Comparison of ENCODE assay signal across 20 cellular contexts in the genomic region with DNA sequence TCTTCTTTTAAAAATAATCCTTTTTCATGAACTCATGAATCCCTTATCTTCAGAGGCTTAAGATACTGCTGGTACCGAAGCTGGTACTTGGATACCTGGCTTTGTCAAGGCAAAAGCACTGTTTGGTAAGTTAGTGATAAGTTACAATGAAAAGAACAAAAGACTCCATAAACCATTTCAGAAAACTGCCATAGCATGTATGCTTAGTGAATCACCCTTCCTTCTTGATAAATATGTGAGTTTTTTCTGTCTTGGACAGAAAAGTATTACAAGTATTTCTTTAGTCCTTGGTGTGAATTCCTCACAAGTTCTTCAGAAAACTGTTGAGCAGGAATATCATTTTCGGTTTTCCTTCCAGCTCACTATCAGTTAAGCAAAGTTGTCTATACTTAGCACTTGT. TPM values are rescaled to one million over a fixed set of nuclear protein-coding genes. Genes with fewer than 3 reads are reported as not detected.
A peak's percentile ranks its signal among the peaks of the same experiment; 100 is the strongest.
DNase-seq lines count a peak whose midpoint lies in the region; ATAC-seq and TF ChIP-seq lines count a peak whose summit lies in the region.
"Had no signal": no experiment of that assay in that cellular context is flagged by ENCODE, and none has a peak within 500 bp of the region (broad histone marks: within the 10 kb centered on the region; RNA-seq: fewer than 3 reads in every experiment).

No MANE protein-coding gene starts in this region.

- DNase-seq in HCT116 (ENCODE audit: low read depth, low spot score) (no peak), astrocyte of the hippocampus (ENCODE audit: low read depth, low spot score) (peak; percentile 51), foreskin keratinocyte (peak; percentile 17 to 20), stromal cell of bone marrow (ENCODE audit: low read depth) (peak; percentile 13), NCI-H2081 treated with DMSO at 0.1 percent for 48 hours (lab: John Stamatoyannopoulos, UW) (no peak), stomach (no peak)
- DNase-seq: activated B cell treated with CpG ODN at 0.5 μM for 24 hours; activated CD8-positive, alpha-beta memory T cell treated with anti-CD3 and anti-CD28 coated beads, Interleukin-2, amount 10 ng/mL, durations not matched to agents 7 days and 5 days; CD8-positive, alpha-beta T cell; effector memory CD4-positive, alpha-beta T cell; HCEC 1CT; kidney glomerular epithelial cell; NCI-H1694 treated with DMSO at 0.1 percent for 48 hours; NCI-H524; OCI-M1; pancreas; stimulated activated naive CD4-positive, alpha-beta T cell treated with Interleukin-2 at 50 U/mL for 16 hours had no signal

- no peak for ATAC-seq in HCT116
- ATAC-seq in foreskin keratinocyte: no peak
- no peak for ATAC-seq in HG02623 (IDR thresholded peaks at IDR 0.05; ENCODE audit: unreplicated experiment)
- ATAC-seq: activated CD8-positive, alpha-beta memory T cell treated with anti-CD3 and anti-CD28 coated beads, Interleukin-2, amount 10 ng/mL, durations not matched to agents 7 days and 5 days; CD8-positive, alpha-beta T cell had no signal

- 27 to 60% (median 42%) methylated on average over 2 of the region's 2 CpGs for WGBS in stomach, 5 donors

- TF ChIP-seq CTCF in HCT116 (IDR thresholded peaks at IDR 0.05 in 2 of 3, conservative IDR thresholded peaks at IDR 0.05 in 1 of 3; ENCODE audit: borderline replicate concordance in 1 of 3, insufficient read depth in 1 of 3, low read depth in 2 of 3, low read length in 2 of 3) (no peak), foreskin keratinocyte (conservative IDR thresholded peaks at IDR 0.05) (no peak), stomach (IDR thresholded peaks at IDR 0.05) (no peak)

- no peak for TF ChIP-seq EP300 in stomach (IDR thresholded peaks at IDR 0.05)

- intact Hi-C loops in HCT116 (cut with micrococcal nuclease): no loop called here
- intact Hi-C loops in stomach (cut with DNase I; ENCODE audit: low total_unique reads): no loop called here

- H3K36me3 ChIP-seq in HCT116 (ENCODE audit: control insufficient read depth in 1 of 2, insufficient read depth in 2 of 2, low read length in 2 of 2): peaks cover 15 to 28% of the 10 kb centered on the region in 2 experiments; a peak in 3 of 4 replicates
- H3K36me3 ChIP-seq in stomach: peaks cover 0 to 27% (median 19%) of the 10 kb centered on the region in 4 donors
- H3K36me3 ChIP-seq: pancreas had no signal

- no peaks in the 10 kb centered on the region for H3K9me2 ChIP-seq in HCT116 (ENCODE audit: insufficient read depth)

- no peak for TF ChIP-seq RAD21 in HCT116 (IDR thresholded peaks at IDR 0.05; ENCODE audit: low read depth)

- H3K4me3 ChIP-seq in HCT116 (replicated peaks in 1 of 2; ENCODE audit: low read depth in 1 of 2, low read length in 2 of 2) (no peak overlapping the region), stomach (no peak overlapping the region)
- H3K4me3 ChIP-seq: pancreas, vagina had no signal

- TF ChIP-seq POLR2A in HCT116 (IDR thresholded peaks at IDR 0.05; ENCODE audit: borderline replicate concordance, extremely low read depth, insufficient read depth, insufficient read length) (no peak), stomach (IDR thresholded peaks at IDR 0.05) (no peak)

- H3K9me3 ChIP-seq in HCT116 (ENCODE audit: control insufficient read depth in 1 of 2, insufficient read depth in 1 of 2, low read depth in 1 of 2, low read length in 2 of 2) (no peaks in the 10 kb centered on the region), stomach (no peaks in the 10 kb centered on the region)
- H3K9me3 ChIP-seq: pancreas, vagina had no signal

- 0 out of 2 replicates have a peak, but pooled peaks cover 3% of the 10 kb centered on the region for H3K79me2 ChIP-seq in HCT116 (ENCODE audit: insufficient read depth, low read length)

- no peaks in the 10 kb centered on the region for H4K20me1 ChIP-seq in HCT116 (ENCODE audit: insufficient read depth)

- no peak overlapping the region for H2AFZ ChIP-seq in HCT116 (ENCODE audit: low read depth, low read length, poor library complexity, severe bottlenecking)

- H3K9ac ChIP-seq in HCT116 (ENCODE audit: low read length): no peak overlapping the region

- no peaks in the 10 kb centered on the region for H3K27me3 ChIP-seq in HCT116 (ENCODE audit: insufficient read depth, low read length)
- H3K27me3 ChIP-seq in foreskin keratinocyte: no peaks in the 10 kb centered on the region
- H3K27me3 ChIP-seq in stomach: no peaks in the 10 kb centered on the region
- H3K27me3 ChIP-seq: pancreas, vagina had no signal

- no peak overlapping the region for H3K27ac ChIP-seq in HCT116 (ENCODE audit: low read depth, low read length)
- no peak overlapping the region for H3K27ac ChIP-seq in foreskin keratinocyte
- H3K27ac ChIP-seq in stomach: peak overlapping the region in 1 of 5 donors; percentile 28
- H3K27ac ChIP-seq: HL-60, pancreas, vagina had no signal

- RAD21 ChIA-PET in HCT116 (lab: Charles Lee; ENCODE audit: low non-redundant PET in 1 of 2, low total read pairs in 2 of 2, uncharacterized antibody in 2 of 2, unreplicated experiment in 2 of 2): no interaction called here

- POLR2A ChIA-PET in HCT116 (lab: Charles Lee): no interaction called here

- no peaks in the 10 kb centered on the region for H3K4me1 ChIP-seq in HCT116 (ENCODE audit: control insufficient read depth in 1 of 2, insufficient read depth in 2 of 2, low read length in 2 of 2)
- peaks cover 14% of the 10 kb centered on the region for H3K4me1 ChIP-seq in foreskin keratinocyte
- H3K4me1 ChIP-seq in stomach: peaks cover 0 to 46% (median 23%) of the 10 kb centered on the region in 4 donors
- H3K4me1 ChIP-seq: vagina had no signal

- CTCF ChIA-PET in HCT116 (lab: Charles Lee): no interaction called here

- TSS peak; percentile 2 for BruUV-seq in HCT116 (replicated peaks; lab: Mats Ljungman, UMichigan)

- H3K4me2 ChIP-seq in HCT116 (ENCODE audit: low read length): no peak overlapping the region

TF ChIP-seq in HCT116, 20 proteins besides CTCF, POLR2A, EP300 and RAD21:
- TF ChIP-seq, protein P1, sequence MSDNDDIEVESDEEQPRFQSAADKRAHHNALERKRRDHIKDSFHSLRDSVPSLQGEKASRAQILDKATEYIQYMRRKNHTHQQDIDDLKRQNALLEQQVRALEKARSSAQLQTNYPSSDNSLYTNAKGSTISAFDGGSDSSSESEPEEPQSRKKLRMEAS (IDR thresholded peaks at IDR 0.05): no peak
- no peak for TF ChIP-seq EGR1 (IDR thresholded peaks at IDR 0.05; ENCODE audit: low read depth)
- no peak for TF ChIP-seq SRF (IDR thresholded peaks at IDR 0.05; ENCODE audit: low read depth)
- no peak for TF ChIP-seq TCF7L2 (IDR thresholded peaks at IDR 0.05; ENCODE audit: borderline replicate concordance, extremely low read depth, insufficient read depth, insufficient read length)
- TF ChIP-seq POLR2AphosphoS5 (IDR thresholded peaks at IDR 0.05; ENCODE audit: low read depth, low read length): no peak
- no peak for TF ChIP-seq SP1 (IDR thresholded peaks at IDR 0.05; ENCODE audit: low read depth)
- TF ChIP-seq, protein P2, sequence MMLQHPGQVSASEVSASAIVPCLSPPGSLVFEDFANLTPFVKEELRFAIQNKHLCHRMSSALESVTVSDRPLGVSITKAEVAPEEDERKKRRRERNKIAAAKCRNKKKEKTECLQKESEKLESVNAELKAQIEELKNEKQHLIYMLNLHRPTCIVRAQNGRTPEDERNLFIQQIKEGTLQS (IDR thresholded peaks at IDR 0.05): no peak
- TF ChIP-seq JUND (IDR thresholded peaks at IDR 0.05): no peak
- TF ChIP-seq, protein P3, sequence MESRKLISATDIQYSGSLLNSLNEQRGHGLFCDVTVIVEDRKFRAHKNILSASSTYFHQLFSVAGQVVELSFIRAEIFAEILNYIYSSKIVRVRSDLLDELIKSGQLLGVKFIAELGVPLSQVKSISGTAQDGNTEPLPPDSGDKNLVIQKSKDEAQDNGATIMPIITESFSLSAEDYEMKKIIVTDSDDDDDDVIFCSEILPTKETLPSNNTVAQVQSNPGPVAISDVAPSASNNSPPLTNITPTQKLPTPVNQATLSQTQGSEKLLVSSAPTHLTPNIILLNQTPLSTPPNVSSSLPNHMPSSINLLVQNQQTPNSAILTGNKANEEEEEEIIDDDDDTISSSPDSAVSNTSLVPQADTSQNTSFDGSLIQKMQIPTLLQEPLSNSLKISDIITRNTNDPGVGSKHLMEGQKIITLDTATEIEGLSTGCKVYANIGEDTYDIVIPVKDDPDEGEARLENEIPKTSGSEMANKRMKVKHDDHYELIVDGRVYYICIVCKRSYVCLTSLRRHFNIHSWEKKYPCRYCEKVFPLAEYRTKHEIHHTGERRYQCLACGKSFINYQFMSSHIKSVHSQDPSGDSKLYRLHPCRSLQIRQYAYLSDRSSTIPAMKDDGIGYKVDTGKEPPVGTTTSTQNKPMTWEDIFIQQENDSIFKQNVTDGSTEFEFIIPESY (IDR thresholded peaks at IDR 0.05; ENCODE audit: extremely low read depth, insufficient replicate concordance, low read length): no peak
- TF ChIP-seq CBX3 (IDR thresholded peaks at IDR 0.05; ENCODE audit: low read depth): no peak
- no peak for TF ChIP-seq FOSL1 (IDR thresholded peaks at IDR 0.05; ENCODE audit: low read depth)
- no peak for TF ChIP-seq CEBPB (IDR thresholded peaks at IDR 0.05; ENCODE audit: low read depth)
- TF ChIP-seq ELF1 (IDR thresholded peaks at IDR 0.05; ENCODE audit: borderline replicate concordance, low read depth): no peak
- no peak for TF ChIP-seq EZH2phosphoT487 (IDR thresholded peaks at IDR 0.05; ENCODE audit: borderline replicate concordance)
- TF ChIP-seq YY1 (IDR thresholded peaks at IDR 0.05; ENCODE audit: extremely low read depth, insufficient replicate concordance, low read depth, low read length): no peak
- TF ChIP-seq SIN3A (IDR thresholded peaks at IDR 0.05; ENCODE audit: low read depth): no peak
- TF ChIP-seq ZFX (IDR thresholded peaks at IDR 0.05): no peak

RNA-seq across cellular contexts. Expression of a gene that starts 25.6 kb away (rescaled TPM):
- total RNA-seq in HCT116 (2021; ENCODE audit: unreplicated experiment) (39.0 TPM), foreskin keratinocyte (24.7 and 30.1 TPM in 2 replicates), stomach (10 to 100 TPM in 4 of 5 donors, under 1 TPM in 1; 0.58 to 24.2 (median 16.1) TPM)
- 8.8 and 11.1 TPM in 2 replicates for polyA plus RNA-seq in HCT116 (2012)
- polyA plus RNA-seq in foreskin keratinocyte (7.2 and 10.2 TPM in 2 replicates), stomach (1 to 10 TPM; 3.5 to 5.5 (median 4.6) TPM)

RNA-seq across cellular contexts. Expression of a gene that starts 35.5 kb away (rescaled TPM):
- total RNA-seq in HCT116 (2021; ENCODE audit: unreplicated experiment) (24.3 TPM), foreskin keratinocyte (14.8 and 16.1 TPM in 2 replicates), stomach (10 to 100 TPM in 3 of 5 donors, 1 to 10 TPM in 2; 4.9 to 79.4 (median 15.8) TPM)
- 9.6 and 10.9 TPM in 2 replicates for polyA plus RNA-seq in HCT116 (2012)
- polyA plus RNA-seq in foreskin keratinocyte (7.9 and 8.1 TPM in 2 replicates), stomach (10 to 100 TPM in 1 of 3 donors, 1 to 10 TPM in 2; 8.7 to 11.2 (median 8.9) TPM)

Comparison
In these comparisons a context has a peak if more than half of its experiments do, and no peak if none do; other contexts are left out.
1. DNase-seq: peak in astrocyte of the hippocampus (single experiment), foreskin keratinocyte (2 of 2) and stromal cell of bone marrow (single experiment); none in HCT116 (single experiment), NCI-H2081 treated with DMSO at 0.1 percent for 48 hours (single experiment) and stomach (single experiment).